1 cellular context compared by ENCODE assay signal in genomic region chr12:64256166-64256800, GRCh38.
TF ChIP-seq lines count a peak whose summit lies in the region.

No MANE protein-coding gene starts in this region.

TF ChIP-seq in Ishikawa, 13 proteins besides CTCF, POLR2A, EP300 and RAD21 (continued from another document):
- TF ChIP-seq, protein P1, sequence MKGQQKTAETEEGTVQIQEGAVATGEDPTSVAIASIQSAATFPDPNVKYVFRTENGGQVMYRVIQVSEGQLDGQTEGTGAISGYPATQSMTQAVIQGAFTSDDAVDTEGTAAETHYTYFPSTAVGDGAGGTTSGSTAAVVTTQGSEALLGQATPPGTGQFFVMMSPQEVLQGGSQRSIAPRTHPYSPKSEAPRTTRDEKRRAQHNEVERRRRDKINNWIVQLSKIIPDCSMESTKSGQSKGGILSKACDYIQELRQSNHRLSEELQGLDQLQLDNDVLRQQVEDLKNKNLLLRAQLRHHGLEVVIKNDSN (IDR thresholded peaks at IDR 0.05), result no peak
- TF ChIP-seq REST (IDR thresholded peaks at IDR 0.05; ENCODE audit: low read depth), result no peak
TF ChIP-seq in Ishikawa: peak in this region for 0.
